ENCODE assay signal across 1 cellular context in the genomic region with DNA sequence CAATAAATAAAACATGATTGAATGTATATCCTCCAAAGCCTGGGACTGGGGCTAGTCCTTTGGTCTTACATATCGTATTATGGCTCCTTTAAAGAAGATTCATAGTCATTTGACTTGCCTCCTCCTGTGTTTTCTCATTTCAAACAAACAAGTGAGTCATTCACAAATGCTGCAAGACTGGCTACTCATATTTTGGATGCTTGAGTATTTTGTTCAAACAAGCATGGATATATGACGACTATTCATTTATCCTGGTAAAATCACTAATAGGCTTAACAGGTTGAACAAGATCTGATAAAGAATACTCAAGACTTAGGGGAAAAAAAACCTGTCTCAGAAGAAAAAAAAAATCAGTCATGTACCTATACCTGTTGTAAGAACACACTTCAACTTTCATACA.
TF ChIP-seq lines count a peak whose summit lies in the region.

No MANE protein-coding gene starts in this region.

TF ChIP-seq in HepG2, 621 proteins besides CTCF, POLR2A, EP300 and RAD21 (continued from another document):
- TF ChIP-seq MAFF (IDR thresholded peaks at IDR 0.05; ENCODE audit: low read depth, low read length) (peak; percentile 21; the same call in 1 of the 2 replicates), FOXP1 (IDR thresholded peaks at IDR 0.05) (no peak), FOXP1 (CRISPR knock-in tag; IDR thresholded peaks at IDR 0.05) (0 out of 2 replicates have a peak, but pooled peaks have one; percentile 30), MAFK (conservative IDR thresholded peaks at IDR 0.05 in 1 of 2, IDR thresholded peaks at IDR 0.05 in 1 of 2; ENCODE audit: low read length in 2 of 2) (peak; percentile 7 to 20; a peak in 1 of 4 replicates), FOSL2 (CRISPR knock-in tag; IDR thresholded peaks at IDR 0.05) (peak; percentile 55; the same call in 1 of the 2 replicates), CEBPB (IDR thresholded peaks at IDR 0.05; ENCODE audit: borderline replicate concordance, low read depth, low read length) (peak; percentile 31; the same call in 1 of the 2 replicates), GATAD2A (CRISPR knock-in tag; IDR thresholded peaks at IDR 0.05) (peak; percentile 40; the same call in 1 of the 2 replicates)
- TF ChIP-seq, protein P1, sequence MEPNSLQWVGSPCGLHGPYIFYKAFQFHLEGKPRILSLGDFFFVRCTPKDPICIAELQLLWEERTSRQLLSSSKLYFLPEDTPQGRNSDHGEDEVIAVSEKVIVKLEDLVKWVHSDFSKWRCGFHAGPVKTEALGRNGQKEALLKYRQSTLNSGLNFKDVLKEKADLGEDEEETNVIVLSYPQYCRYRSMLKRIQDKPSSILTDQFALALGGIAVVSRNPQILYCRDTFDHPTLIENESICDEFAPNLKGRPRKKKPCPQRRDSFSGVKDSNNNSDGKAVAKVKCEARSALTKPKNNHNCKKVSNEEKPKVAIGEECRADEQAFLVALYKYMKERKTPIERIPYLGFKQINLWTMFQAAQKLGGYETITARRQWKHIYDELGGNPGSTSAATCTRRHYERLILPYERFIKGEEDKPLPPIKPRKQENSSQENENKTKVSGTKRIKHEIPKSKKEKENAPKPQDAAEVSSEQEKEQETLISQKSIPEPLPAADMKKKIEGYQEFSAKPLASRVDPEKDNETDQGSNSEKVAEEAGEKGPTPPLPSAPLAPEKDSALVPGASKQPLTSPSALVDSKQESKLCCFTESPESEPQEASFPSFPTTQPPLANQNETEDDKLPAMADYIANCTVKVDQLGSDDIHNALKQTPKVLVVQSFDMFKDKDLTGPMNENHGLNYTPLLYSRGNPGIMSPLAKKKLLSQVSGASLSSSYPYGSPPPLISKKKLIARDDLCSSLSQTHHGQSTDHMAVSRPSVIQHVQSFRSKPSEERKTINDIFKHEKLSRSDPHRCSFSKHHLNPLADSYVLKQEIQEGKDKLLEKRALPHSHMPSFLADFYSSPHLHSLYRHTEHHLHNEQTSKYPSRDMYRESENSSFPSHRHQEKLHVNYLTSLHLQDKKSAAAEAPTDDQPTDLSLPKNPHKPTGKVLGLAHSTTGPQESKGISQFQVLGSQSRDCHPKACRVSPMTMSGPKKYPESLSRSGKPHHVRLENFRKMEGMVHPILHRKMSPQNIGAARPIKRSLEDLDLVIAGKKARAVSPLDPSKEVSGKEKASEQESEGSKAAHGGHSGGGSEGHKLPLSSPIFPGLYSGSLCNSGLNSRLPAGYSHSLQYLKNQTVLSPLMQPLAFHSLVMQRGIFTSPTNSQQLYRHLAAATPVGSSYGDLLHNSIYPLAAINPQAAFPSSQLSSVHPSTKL (CRISPR knock-in tag; IDR thresholded peaks at IDR 0.05) = peak; percentile 37
- TF ChIP-seq, protein P2, sequence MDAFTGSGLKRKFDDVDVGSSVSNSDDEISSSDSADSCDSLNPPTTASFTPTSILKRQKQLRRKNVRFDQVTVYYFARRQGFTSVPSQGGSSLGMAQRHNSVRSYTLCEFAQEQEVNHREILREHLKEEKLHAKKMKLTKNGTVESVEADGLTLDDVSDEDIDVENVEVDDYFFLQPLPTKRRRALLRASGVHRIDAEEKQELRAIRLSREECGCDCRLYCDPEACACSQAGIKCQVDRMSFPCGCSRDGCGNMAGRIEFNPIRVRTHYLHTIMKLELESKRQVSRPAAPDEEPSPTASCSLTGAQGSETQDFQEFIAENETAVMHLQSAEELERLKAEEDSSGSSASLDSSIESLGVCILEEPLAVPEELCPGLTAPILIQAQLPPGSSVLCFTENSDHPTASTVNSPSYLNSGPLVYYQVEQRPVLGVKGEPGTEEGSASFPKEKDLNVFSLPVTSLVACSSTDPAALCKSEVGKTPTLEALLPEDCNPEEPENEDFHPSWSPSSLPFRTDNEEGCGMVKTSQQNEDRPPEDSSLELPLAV (CRISPR knock-in tag; conservative IDR thresholded peaks at IDR 0.05; ENCODE audit: low read depth) = no peak
